Comparison of ENCODE assay signal across 17 cellular contexts in genomic region chr5:108278285-108279240, GRCh38.
DNase-seq lines count a peak whose midpoint lies in the region; ATAC-seq and TF ChIP-seq lines count a peak whose summit lies in the region.
"Had no signal": no experiment of that assay in that cellular context is flagged by ENCODE, and none has a peak within 500 bp of the region (broad histone marks: within the 10 kb centered on the region; RNA-seq: fewer than 3 reads in every experiment).

No MANE protein-coding gene starts in this region.

- no peaks in the 10 kb centered on the region for H3K27me3 ChIP-seq in PC-3 (ENCODE audit: low read length)
- H3K27me3 ChIP-seq in heart right ventricle: no peaks in the 10 kb centered on the region
- H3K27me3 ChIP-seq in sigmoid colon: no peaks in the 10 kb centered on the region
- no peaks in the 10 kb centered on the region for H3K27me3 ChIP-seq in effector memory CD4-positive, alpha-beta T cell (replicated peaks; ENCODE audit: control insufficient read depth, insufficient read depth, low read length, poor library complexity, severe bottlenecking)
- H3K27me3 ChIP-seq: heart left ventricle, left lung, ovary had no signal

- 91 to 94% methylated on average over 3 of the region's 3 CpGs for whole genome bisulfite sequencing in heart right ventricle, 2 donors
- 95 to 97% methylated on average over 3 of the region's 3 CpGs for WGBS in sigmoid colon, 2 donors

- no peak for TF ChIP-seq EP300 in sigmoid colon (IDR thresholded peaks at IDR 0.05)

- intact Hi-C loops in activated CD4-positive, alpha-beta T cell treated with anti-CD3 and anti-CD28 coated beads for 36 hours (cut with DNase I, micrococcal nuclease): no loop called here
- intact Hi-C loops in PC-3 (cut with micrococcal nuclease) (no loop called here), heart right ventricle (cut with DNase I) (no loop called here), sigmoid colon (cut with DNase I) (no loop called here)

- TF ChIP-seq CTCF in PC-3 (conservative IDR thresholded peaks at IDR 0.05; ENCODE audit: low read depth, low read length): peak; percentile 43
- no peak for TF ChIP-seq CTCF in heart right ventricle (IDR thresholded peaks at IDR 0.05)
- TF ChIP-seq CTCF in sigmoid colon (IDR thresholded peaks at IDR 0.05): no peak

- no peaks in the 10 kb centered on the region for H4K20me1 ChIP-seq in PC-3 (ENCODE audit: low read length)

- H3K4me3 ChIP-seq in PC-3 (ENCODE audit: low read length) (no peak overlapping the region), heart right ventricle (no peak overlapping the region), sigmoid colon (no peak overlapping the region)
- H3K4me3 ChIP-seq in effector memory CD4-positive, alpha-beta T cell (ENCODE audit: insufficient read depth, low read depth, low read length, poor library complexity, severe bottlenecking): no peak overlapping the region
- H3K4me3 ChIP-seq: heart left ventricle, left lung, ovary, PC-9 had no signal

- H3K9me3 ChIP-seq in PC-3 (ENCODE audit: low read length) (no peaks in the 10 kb centered on the region), heart right ventricle (peaks cover 0 to 23% (median 0%) of the 10 kb centered on the region in 11 donors), sigmoid colon (no peaks in the 10 kb centered on the region)
- H3K9me3 ChIP-seq in effector memory CD4-positive, alpha-beta T cell (ENCODE audit: control insufficient read depth, low read length): no peaks in the 10 kb centered on the region
- H3K9me3 ChIP-seq: ovary had no signal

- H3K27ac Mint-ChIP-seq in activated CD4-positive, alpha-beta T cell treated with anti-CD3 and anti-CD28 coated beads for 36 hours: no peak overlapping the region
- H3K27ac Mint-ChIP-seq: stimulated activated naive CD8-positive, alpha-beta T cell treated with anti-CD3 and anti-CD28 coated beads, Interleukin-15, Interleukin-2, amounts not matched to agents 100 ng/mL and 50 ng/mL, for 24 hours had no signal

- H3K4me3 Mint-ChIP-seq in activated CD4-positive, alpha-beta T cell treated with anti-CD3 and anti-CD28 coated beads for 36 hours: no peak overlapping the region
- H3K4me3 Mint-ChIP-seq: stimulated activated naive CD8-positive, alpha-beta T cell treated with anti-CD3 and anti-CD28 coated beads, Interleukin-15, Interleukin-2, amounts not matched to agents 100 ng/mL and 50 ng/mL, for 24 hours had no signal

- CTCF ChIA-PET in activated CD4-positive, alpha-beta T cell treated with anti-CD3 and anti-CD28 coated beads for 36 hours (lab: Charles Lee): interaction anchor here (1.2 kb wide), 1 partner anchor 16 kb away, joined by 3 read pairs; no protein-coding TSS in a partner anchor
- CTCF ChIA-PET in PC-3 (lab: Charles Lee): no interaction called here

- TF ChIP-seq POLR2A in sigmoid colon (IDR thresholded peaks at IDR 0.05): no peak

- H3K4me1 Mint-ChIP-seq in activated CD4-positive, alpha-beta T cell treated with anti-CD3 and anti-CD28 coated beads for 36 hours: peaks cover 17% of the 10 kb centered on the region

- no peak overlapping the region for H2AFZ ChIP-seq in PC-3 (ENCODE audit: low read length)
- H2AFZ ChIP-seq: PC-9 had no signal

- no peak for ATAC-seq in activated CD4-positive, alpha-beta T cell treated with anti-CD3 and anti-CD28 coated beads for 36 hours
- ATAC-seq in PC-3: no peak
- peak in 5 of 8 donors; percentile 11 to 61 (median 22) for ATAC-seq in heart right ventricle
- ATAC-seq: left lung had no signal

- no peaks in the 10 kb centered on the region for H3K4me1 ChIP-seq in PC-3 (ENCODE audit: insufficient read depth, low read length)
- H3K4me1 ChIP-seq in heart right ventricle: peaks cover 0 to 11% (median 5%) of the 10 kb centered on the region in 9 donors
- peaks cover 0 to 19% (median 6%) of the 10 kb centered on the region in 4 donors for H3K4me1 ChIP-seq in sigmoid colon
- H3K4me1 ChIP-seq in effector memory CD4-positive, alpha-beta T cell (ENCODE audit: control insufficient read depth, insufficient read depth, low read length, poor library complexity, severe bottlenecking): no peaks in the 10 kb centered on the region
- H3K4me1 ChIP-seq: left lung had no signal

- BruUV-seq in PC-3 (replicated peaks; lab: Mats Ljungman, UMichigan): no TSS peak

- H3K27ac ChIP-seq in PC-3 (ENCODE audit: low read length): no peak overlapping the region
- H3K27ac ChIP-seq in heart right ventricle: no peak overlapping the region
- H3K27ac ChIP-seq in sigmoid colon: no peak overlapping the region
- H3K27ac ChIP-seq in effector memory CD4-positive, alpha-beta T cell (ENCODE audit: insufficient read depth, low read length, poor library complexity, severe bottlenecking): no peak overlapping the region
- H3K27ac ChIP-seq: heart left ventricle, left lung, ovary, PC-9 had no signal

- no peaks in the 10 kb centered on the region for H3K27me3 Mint-ChIP-seq in activated CD4-positive, alpha-beta T cell treated with anti-CD3 and anti-CD28 coated beads for 36 hours
- H3K27me3 Mint-ChIP-seq: stimulated activated naive CD8-positive, alpha-beta T cell treated with anti-CD3 and anti-CD28 coated beads, Interleukin-15, Interleukin-2, amounts not matched to agents 100 ng/mL and 50 ng/mL, for 24 hours had no signal

- no peak overlapping the region for H3K9ac ChIP-seq in PC-3 (ENCODE audit: low read length)

- H3K9me2 ChIP-seq in PC-3 (replicated peaks; ENCODE audit: low read length): no peaks in the 10 kb centered on the region

- no peaks in the 10 kb centered on the region for H3F3A ChIP-seq in PC-3 (ENCODE audit: low read length, unreplicated experiment)

- peaks cover 14% of the 10 kb centered on the region for H3K9me3 Mint-ChIP-seq in activated CD4-positive, alpha-beta T cell treated with anti-CD3 and anti-CD28 coated beads for 36 hours (ENCODE audit: low read depth)

- no peak overlapping the region for H3K4me2 ChIP-seq in PC-3 (ENCODE audit: low read length)
- H3K4me2 ChIP-seq: PC-9 had no signal

- no peaks in the 10 kb centered on the region for H3K36me3 ChIP-seq in PC-3 (ENCODE audit: low read depth, low read length)
- no peaks in the 10 kb centered on the region for H3K36me3 ChIP-seq in heart right ventricle
- no peaks in the 10 kb centered on the region for H3K36me3 ChIP-seq in sigmoid colon
- H3K36me3 ChIP-seq in effector memory CD4-positive, alpha-beta T cell (ENCODE audit: control insufficient read depth, insufficient read depth, low read length): no peaks in the 10 kb centered on the region
- H3K36me3 ChIP-seq: heart left ventricle, left lung, ovary had no signal

- peaks cover 19% of the 10 kb centered on the region for H3K36me3 Mint-ChIP-seq in activated CD4-positive, alpha-beta T cell treated with anti-CD3 and anti-CD28 coated beads for 36 hours (ENCODE audit: low read depth)

- POLR2A ChIA-PET in activated CD4-positive, alpha-beta T cell treated with anti-CD3 and anti-CD28 coated beads for 36 hours (lab: Charles Lee): no interaction called here
- POLR2A ChIA-PET in PC-3 (lab: Charles Lee; ENCODE audit: unreplicated experiment): no interaction called here

- in situ Hi-C loops in ACHN (cut with HindIII; ENCODE audit: low pct_ligation_motif_present, low pct_unique_long_range_greater_than_20kb, low sequenced_read_pairs): no loop called here

- no peaks in the 10 kb centered on the region for H3K79me2 ChIP-seq in PC-3 (ENCODE audit: low read length)

- DNase-seq in activated CD4-positive, alpha-beta T cell treated with anti-CD3 and anti-CD28 coated beads for 36 hours: peak; percentile 13
- DNase-seq in activated CD4-positive, alpha-beta T cell treated with anti-CD3 and anti-CD28 coated beads, Interleukin-2, amount 50 U/mL, for 4 hours: no peak
- no peak for DNase-seq in PC-3
- DNase-seq in heart right ventricle: no peak
- peak; percentile 65 for DNase-seq in sigmoid colon
- DNase-seq in activated CD4-positive, CD25-positive, alpha-beta regulatory T cell (lab: John Stamatoyannopoulos, UW): no peak
- no peak for DNase-seq in effector memory CD4-positive, alpha-beta T cell
- no peak for DNase-seq in ACHN
- DNase-seq: GDM1, KBM-7, NCI-H1417, ovary, PC-9, small intestine had no signal

Comparison
In these comparisons a context has a peak if more than half of its experiments do, and no peak if none do; other contexts are left out.
1. DNase-seq: peak in activated CD4-positive, alpha-beta T cell treated with anti-CD3 and anti-CD28 coated beads for 36 hours (single experiment) and sigmoid colon (single experiment); none in activated CD4-positive, alpha-beta T cell treated with anti-CD3 and anti-CD28 coated beads, Interleukin-2, amount 50 U/mL, for 4 hours (0 of 2), PC-3 (single experiment), heart right ventricle (0 of 2), activated CD4-positive, CD25-positive, alpha-beta regulatory T cell (0 of 4), effector memory CD4-positive, alpha-beta T cell (0 of 3) and ACHN (single experiment).
2. ATAC-seq: peak in heart right ventricle (5 of 8); none in activated CD4-positive, alpha-beta T cell treated with anti-CD3 and anti-CD28 coated beads for 36 hours (single experiment) and PC-3 (single experiment).